ENCODE assay signal across 10 cellular contexts in genomic region chr16:73056383-73056782, GRCh38. TPM values are rescaled to one million over a fixed set of nuclear protein-coding genes. Genes with fewer than 3 reads are reported as not detected.
DNase-seq lines count a peak whose midpoint lies in the region; ATAC-seq, FAIRE-seq and TF ChIP-seq lines count a peak whose summit lies in the region.
"Had no signal": no experiment of that assay in that cellular context is flagged by ENCODE, and none has a peak within 500 bp of the region (broad histone marks: within the 10 kb centered on the region; RNA-seq: fewer than 3 reads in every experiment).

No MANE protein-coding gene starts in this region.

- peaks cover 24 to 49% (median 45%) of the 10 kb centered on the region in 5 donors for H3K27me3 Mint-ChIP-seq in naive thymus-derived CD8-positive, alpha-beta T cell

- WGBS in A549 (ENCODE audit: missing lambda C conversion rate), result 17% methylated on average over 5 of the region's 5 CpGs

- H3K36me3 Mint-ChIP-seq in naive thymus-derived CD8-positive, alpha-beta T cell, result peaks cover 2 to 5% (median 2%) of the 10 kb centered on the region in 3 donors

- no peak for FAIRE-seq in A549 (lab: Jason Lieb, UNC)
- no peak for FAIRE-seq in endothelial cell of umbilical vein (lab: Jason Lieb, UNC)

- TF ChIP-seq RAD21 in A549 (conservative IDR thresholded peaks at IDR 0.05 in 1 of 2, IDR thresholded peaks at IDR 0.05 in 1 of 2), result no peak

- peaks cover 0 to 4% (median 0%) of the 10 kb centered on the region in 9 donors for H3K9me3 Mint-ChIP-seq in naive thymus-derived CD8-positive, alpha-beta T cell

- H3K9ac ChIP-seq in endothelial cell of umbilical vein (replicated peaks; ENCODE audit: extremely low read depth, insufficient read depth, low read length), result peak overlapping the region; percentile 93

- H3K4me1 ChIP-seq in A549, result peaks cover 55% of the 10 kb centered on the region
- H3K4me1 ChIP-seq in endothelial cell of umbilical vein (ENCODE audit: control insufficient read depth, extremely low read depth, insufficient read depth, low read length), result peaks cover 72% of the 10 kb centered on the region

- TF ChIP-seq POLR2A in A549 (IDR thresholded peaks at IDR 0.05; ENCODE audit: low read length), result no peak
- no peak for TF ChIP-seq POLR2A in endothelial cell of umbilical vein (IDR thresholded peaks at IDR 0.05; ENCODE audit: low read depth, low read length)

- DNase-seq in A549 (ENCODE audit: low read depth in 1 of 2, low spot score in 1 of 2) (no peak), MG63 (no peak), endothelial cell of umbilical vein (ENCODE audit: low read depth, low spot score) (no peak)
- DNase-seq in naive thymus-derived CD8-positive, alpha-beta T cell, result no peak
- DNase-seq: activated CD8-positive, alpha-beta memory T cell treated with anti-CD3 and anti-CD28 coated beads, Interleukin-2, amount 50 U/mL, for 4 hours; EL had no signal

- peaks cover 8 to 35% (median 17%) of the 10 kb centered on the region in 4 donors for H3K4me1 Mint-ChIP-seq in naive thymus-derived CD8-positive, alpha-beta T cell

- H3K36me3 ChIP-seq in MG63 (no peaks in the 10 kb centered on the region), endothelial cell of umbilical vein (ENCODE audit: control insufficient read depth in 2 of 2, extremely low read depth in 1 of 2, insufficient read depth in 2 of 2, low read length in 2 of 2) (no peaks in the 10 kb centered on the region)

- dilution Hi-C loops in endothelial cell of umbilical vein (cut with MboI; ENCODE audit: extremely low pct_ligation_motif_present, low sequenced_read_pairs), result no loop called here

- no peak for TF ChIP-seq EP300 in A549 (IDR thresholded peaks at IDR 0.05)

- H3K9me1 ChIP-seq in endothelial cell of umbilical vein (replicated peaks; ENCODE audit: control insufficient read depth, extremely low read depth, insufficient read depth, low read length), result no peaks in the 10 kb centered on the region

- no peak for ATAC-seq in A549
- ATAC-seq in naive thymus-derived CD8-positive, alpha-beta T cell, result no peak
- no peak for ATAC-seq in HG03571 (IDR thresholded peaks at IDR 0.05; ENCODE audit: unreplicated experiment)
- ATAC-seq in activated CD4-positive, CD25-positive, alpha-beta regulatory T cell treated with anti-CD3 and anti-CD28 coated beads, Interleukin-2, amount 50 U/mL, for 24 hours, result no peak
- ATAC-seq in HG03045 (IDR thresholded peaks at IDR 0.05; ENCODE audit: unreplicated experiment), result no peak
- no peak for ATAC-seq in HG02798 (IDR thresholded peaks at IDR 0.05; ENCODE audit: poor library complexity, unreplicated experiment)

- H3K4me3 ChIP-seq in A549 (peak overlapping the region; percentile 84), MG63 (peak overlapping the region; percentile 49), endothelial cell of umbilical vein (replicated peaks in 1 of 3; ENCODE audit: insufficient read depth in 1 of 3, low read depth in 1 of 3, low read length in 3 of 3) (peak overlapping the region in 2 of 3 experiments; percentile 49 to 88)

- H4K20me1 ChIP-seq in endothelial cell of umbilical vein (replicated peaks; ENCODE audit: control insufficient read depth, extremely low read depth, insufficient read depth, low read length), result no peaks in the 10 kb centered on the region

- H2AFZ ChIP-seq in endothelial cell of umbilical vein (ENCODE audit: low read depth, low read length), result no peak overlapping the region

- peaks cover 68% of the 10 kb centered on the region for H3K79me2 ChIP-seq in endothelial cell of umbilical vein (ENCODE audit: control insufficient read depth, insufficient read depth, low read length)

- peak overlapping the region; percentile 99 for H3K4me2 ChIP-seq in A549
- peak overlapping the region; percentile 98 for H3K4me2 ChIP-seq in endothelial cell of umbilical vein (ENCODE audit: insufficient read depth, low read length)

- TF ChIP-seq CTCF in A549 (IDR thresholded peaks at IDR 0.05) (no peak), endothelial cell of umbilical vein (IDR thresholded peaks at IDR 0.05; ENCODE audit: extremely low read depth in 1 of 2, insufficient read depth in 1 of 2, low read depth in 1 of 2, low read length in 2 of 2) (no peak)

- no TSS peak for BruUV-seq in endothelial cell of umbilical vein (replicated peaks; lab: Mats Ljungman, UMichigan)

- peak overlapping the region in 9 of 10 donors; percentile 0 to 66 (median 37) for H3K4me3 Mint-ChIP-seq in naive thymus-derived CD8-positive, alpha-beta T cell

- no peaks in the 10 kb centered on the region for H3K9me3 ChIP-seq in A549
- no peaks in the 10 kb centered on the region for H3K9me3 ChIP-seq in MG63
- no peaks in the 10 kb centered on the region for H3K9me3 ChIP-seq in endothelial cell of umbilical vein (replicated peaks; ENCODE audit: control insufficient read depth, insufficient read depth, low read length)

- H3K27me3 ChIP-seq in MG63, result no peaks in the 10 kb centered on the region
- no peaks in the 10 kb centered on the region for H3K27me3 ChIP-seq in endothelial cell of umbilical vein (ENCODE audit: control insufficient read depth in 2 of 2, insufficient read depth in 2 of 2, low read length in 2 of 2)

- peak overlapping the region; percentile 99 for H3K27ac ChIP-seq in A549
- H3K27ac ChIP-seq in endothelial cell of umbilical vein (ENCODE audit: insufficient read depth, low read depth, low read length), result peak overlapping the region; percentile 86

- CTCF ChIA-PET in A549 (lab: Yijun Ruan, JAX), result interaction anchor here (0.6 to 2.7 kb wide), 6 partner anchors 15 to 835 kb away, joined by 3 to 10 read pairs (median 4); no protein-coding TSS in a partner anchor
- CTCF ChIA-PET in endothelial cell of umbilical vein (lab: Charles Lee), result interaction anchor here (1.0 to 8.0 kb wide), 6 partner anchors 12 to 814 kb away, joined by 3 to 55 read pairs (median 4); no protein-coding TSS in a partner anchor

- no peak overlapping the region for H3K27ac Mint-ChIP-seq in naive thymus-derived CD8-positive, alpha-beta T cell

- POLR2A ChIA-PET in A549 (lab: Yijun Ruan, JAX) (interaction anchor here (1.0 to 7.8 kb wide), 3 partner anchors 9 to 39 kb away, joined by 4 to 63 read pairs (median 12); partner anchors contain the start of gene ZFHX3), endothelial cell of umbilical vein (lab: Charles Lee) (interaction anchor here (0.5 kb wide), 1 partner anchor 138 kb away, joined by 3 read pairs; no protein-coding TSS in a partner anchor)
- POLR2A ChIA-PET in naive thymus-derived CD8-positive, alpha-beta T cell (lab: Charles Lee), result no interaction called here

- intact Hi-C loops in endothelial cell of umbilical vein (cut with micrococcal nuclease), result loop anchor here (2.0 to 10.0 kb wide), 3 partner anchors 180 to 762 kb away; no protein-coding TSS in a partner anchor

TF ChIP-seq in A549, 52 proteins besides CTCF, POLR2A, EP300 and RAD21:
- peak; percentile 47 for TF ChIP-seq MAFK (IDR thresholded peaks at IDR 0.05; ENCODE audit: partially characterized antibody)
- no peak for TF ChIP-seq HOXB13 (CRISPR knock-in tag; IDR thresholded peaks at IDR 0.05; ENCODE audit: low read depth)

TF ChIP-seq in endothelial cell of umbilical vein, 7 proteins besides CTCF, POLR2A, EP300 and RAD21:
- no peak for TF ChIP-seq JUN (IDR thresholded peaks at IDR 0.05; ENCODE audit: borderline replicate concordance, insufficient read depth, insufficient read length, low read depth)
- no peak for TF ChIP-seq MAX (IDR thresholded peaks at IDR 0.05; ENCODE audit: insufficient read depth, insufficient read length)
- TF ChIP-seq POLR2AphosphoS5 (IDR thresholded peaks at IDR 0.05; ENCODE audit: insufficient read depth, low read depth, low read length), result no peak
- TF ChIP-seq GATA2 (IDR thresholded peaks at IDR 0.05; ENCODE audit: insufficient read depth, insufficient read length, low read depth, low read length), result no peak
- no peak for TF ChIP-seq FOS (IDR thresholded peaks at IDR 0.05; ENCODE audit: borderline replicate concordance, insufficient read depth, low read length)
- TF ChIP-seq EZH2 (IDR thresholded peaks at IDR 0.05; ENCODE audit: borderline replicate concordance, low read depth, low read length, severe bottlenecking), result no peak
- TF ChIP-seq MYC (IDR thresholded peaks at IDR 0.05; ENCODE audit: low read depth, low read length), result no peak

RNA-seq across cellular contexts. Expression of gene ZFHX3, which starts 8.5 kb away (rescaled TPM):
- polyA plus RNA-seq in A549 (2011; rRNA removed), result 6.5 and 11.0 TPM in 2 replicates
- 2.9 and 4.0 TPM in 2 replicates for polyA plus RNA-seq in A549 (2012; cell fraction: cytosol; rRNA removed)
- polyA plus RNA-seq in A549 (2012; cell fraction: nucleus; rRNA removed), result 4.6 and 5.1 TPM in 2 replicates
- 3.9 to 4.0 TPM (median 3.9 TPM) in 3 replicates for polyA plus RNA-seq in A549 (2017; fragmentation: RNase III; extraction: RNeasy Plus Mini Kit Qiagen cat#74134 plus additional on column Dnase treatment)
- 25.9 and 28.7 TPM in 2 replicates for polyA minus RNA-seq in A549 (2011; rRNA and poly(A)+ RNA removed)
- 0.89 and 1.2 TPM in 2 replicates for total RNA-seq in MG63 (2014; rRNA removed; shearing (Covaris generic); ENCODE audit: low replicate concordance)
- total RNA-seq in endothelial cell of umbilical vein, result 17.7 and 18.8 TPM in 2 replicates
- polyA plus RNA-seq in endothelial cell of umbilical vein, result 3.0 and 3.7 TPM in 2 replicates
- 4.4 and 4.7 TPM in 2 replicates for polyA plus RNA-seq in endothelial cell of umbilical vein (2011; cell fraction: cytosol; rRNA removed)
- 10.3 and 10.5 TPM in 2 replicates for polyA plus RNA-seq in endothelial cell of umbilical vein (2011; cell fraction: nucleus; rRNA removed)
- 7.6 and 7.8 TPM in 2 replicates for polyA plus RNA-seq in endothelial cell of umbilical vein (2012)
- 14.8 and 14.9 TPM in 2 replicates for polyA minus RNA-seq in endothelial cell of umbilical vein
- 11.3 TPM for polyA minus RNA-seq in endothelial cell of umbilical vein (2011; cell fraction: cytosol; rRNA and poly(A)+ RNA removed)
- polyA minus RNA-seq in endothelial cell of umbilical vein (2011; cell fraction: nucleus; rRNA and poly(A)+ RNA removed), result 24.3 and 25.1 TPM in 2 replicates
- total RNA-seq in naive thymus-derived CD8-positive, alpha-beta T cell, result under 1 TPM; 0.34 to 0.38 TPM
- polyA plus RNA-seq in naive thymus-derived CD8-positive, alpha-beta T cell, result under 1 TPM in 1 of 3 donors, not detected in 2; 0.05 TPM
